In the genomic region with DNA sequence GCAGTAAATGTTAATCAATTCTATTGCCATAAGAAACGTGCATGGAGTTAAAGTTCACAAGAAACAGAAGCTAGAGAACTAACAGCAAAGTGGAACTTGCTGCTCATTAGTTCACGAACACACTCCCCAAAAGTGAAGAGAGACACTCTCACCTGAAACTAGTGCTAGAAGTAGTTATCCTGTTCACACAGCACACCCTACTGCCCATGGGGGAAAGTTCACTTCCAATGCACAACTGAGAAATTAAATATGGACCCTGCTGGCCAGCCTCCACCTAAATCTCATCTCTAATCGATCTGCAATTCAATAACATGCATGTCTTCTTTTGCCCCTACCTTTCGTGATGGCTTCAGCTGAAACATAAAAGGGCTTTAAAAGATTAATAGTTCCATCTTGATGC, we compare ENCODE assay signal across 8 cellular contexts. TPM values are rescaled to one million over a fixed set of nuclear protein-coding genes. Genes with fewer than 3 reads are reported as not detected.
DNase-seq lines count a peak whose midpoint lies in the region; ATAC-seq and TF ChIP-seq lines count a peak whose summit lies in the region.

No MANE protein-coding gene starts in this region.

- TF ChIP-seq CTCF in CD14-positive monocyte (IDR thresholded peaks at IDR 0.05), result peak; percentile 31
- peak; percentile 26 for TF ChIP-seq CTCF in parathyroid adenoma (IDR thresholded peaks at IDR 0.05)

- no peak for DNase-seq in CD14-positive monocyte (ENCODE audit: low spot score)
- DNase-seq in activated CD4-positive, CD25-positive, alpha-beta regulatory T cell treated with anti-CD3 and anti-CD28 coated beads, Interleukin-2, amount 50 U/mL, for 72 hours, result no peak
- no peak for DNase-seq in effector memory CD4-positive, alpha-beta T cell

- H3K79me2 ChIP-seq in parathyroid adenoma, result no peaks in the 10 kb centered on the region

- no peaks in the 10 kb centered on the region for H3K9me3 ChIP-seq in parathyroid adenoma (ENCODE audit: control insufficient read depth, low read length)
- no peaks in the 10 kb centered on the region for H3K9me3 ChIP-seq in effector memory CD4-positive, alpha-beta T cell (ENCODE audit: control insufficient read depth, low read length)

- H3K9ac ChIP-seq in parathyroid adenoma, result no peak overlapping the region

- no peaks in the 10 kb centered on the region for H3K9me3 Mint-ChIP-seq in CD14-positive monocyte

- no peaks in the 10 kb centered on the region for H3K27me3 ChIP-seq in parathyroid adenoma (ENCODE audit: control insufficient read depth, insufficient read depth, low read length)
- no peaks in the 10 kb centered on the region for H3K27me3 ChIP-seq in effector memory CD4-positive, alpha-beta T cell (replicated peaks; ENCODE audit: control insufficient read depth, insufficient read depth, low read length, poor library complexity, severe bottlenecking)

- H3K4me1 ChIP-seq in parathyroid adenoma, result no peaks in the 10 kb centered on the region
- H3K4me1 ChIP-seq in effector memory CD4-positive, alpha-beta T cell (ENCODE audit: control insufficient read depth, insufficient read depth, low read length, poor library complexity, severe bottlenecking), result no peaks in the 10 kb centered on the region

- H3K27ac ChIP-seq in parathyroid adenoma, result no peak overlapping the region
- H3K27ac ChIP-seq in effector memory CD4-positive, alpha-beta T cell (ENCODE audit: insufficient read depth, low read length, poor library complexity, severe bottlenecking), result no peak overlapping the region

- H3K4me1 Mint-ChIP-seq in CD14-positive monocyte, result peaks cover 9% of the 10 kb centered on the region

- H3K4me3 ChIP-seq in parathyroid adenoma (ENCODE audit: low read depth, low read length), result no peak overlapping the region
- H3K4me3 ChIP-seq in effector memory CD4-positive, alpha-beta T cell (ENCODE audit: insufficient read depth, low read depth, low read length, poor library complexity, severe bottlenecking), result no peak overlapping the region

- no peak overlapping the region for H3K27ac Mint-ChIP-seq in CD14-positive monocyte

- no peak overlapping the region for H3K4me2 ChIP-seq in parathyroid adenoma (ENCODE audit: low read length)

- peaks cover 0 to 2% (median 0%) of the 10 kb centered on the region in 3 donors for H3K27me3 Mint-ChIP-seq in CD14-positive monocyte (ENCODE audit: low read depth in 3 of 3)

- no peak overlapping the region for H3K4me3 Mint-ChIP-seq in CD14-positive monocyte

- H3K36me3 Mint-ChIP-seq in CD14-positive monocyte, result peaks cover under 1 to 3% of the 10 kb centered on the region in 2 donors

- H3K36me3 ChIP-seq in parathyroid adenoma (ENCODE audit: control insufficient read depth, insufficient read depth, low read length), result no peaks in the 10 kb centered on the region
- H3K36me3 ChIP-seq in effector memory CD4-positive, alpha-beta T cell (ENCODE audit: control insufficient read depth, insufficient read depth, low read length), result no peaks in the 10 kb centered on the region

- no peak overlapping the region for H2AFZ ChIP-seq in parathyroid adenoma

- ATAC-seq in GM18868 (IDR thresholded peaks at IDR 0.05; ENCODE audit: unreplicated experiment) (peak; percentile 92), HG03108 (IDR thresholded peaks at IDR 0.05; ENCODE audit: unreplicated experiment) (peak; percentile 52), SK-N-SH treated with all-trans-retinoic acid at 6 μM for 48 hours (peak; percentile 84), esophagus mucosa (peak; percentile 69)

- intact Hi-C loops in CD14-positive monocyte (cut with micrococcal nuclease), result no loop called here

TF ChIP-seq in SK-N-SH treated with all-trans-retinoic acid at 6 μM for 48 hours, 23 proteins besides CTCF, POLR2A, EP300 and RAD21:
- TF ChIP-seq, protein P1, sequence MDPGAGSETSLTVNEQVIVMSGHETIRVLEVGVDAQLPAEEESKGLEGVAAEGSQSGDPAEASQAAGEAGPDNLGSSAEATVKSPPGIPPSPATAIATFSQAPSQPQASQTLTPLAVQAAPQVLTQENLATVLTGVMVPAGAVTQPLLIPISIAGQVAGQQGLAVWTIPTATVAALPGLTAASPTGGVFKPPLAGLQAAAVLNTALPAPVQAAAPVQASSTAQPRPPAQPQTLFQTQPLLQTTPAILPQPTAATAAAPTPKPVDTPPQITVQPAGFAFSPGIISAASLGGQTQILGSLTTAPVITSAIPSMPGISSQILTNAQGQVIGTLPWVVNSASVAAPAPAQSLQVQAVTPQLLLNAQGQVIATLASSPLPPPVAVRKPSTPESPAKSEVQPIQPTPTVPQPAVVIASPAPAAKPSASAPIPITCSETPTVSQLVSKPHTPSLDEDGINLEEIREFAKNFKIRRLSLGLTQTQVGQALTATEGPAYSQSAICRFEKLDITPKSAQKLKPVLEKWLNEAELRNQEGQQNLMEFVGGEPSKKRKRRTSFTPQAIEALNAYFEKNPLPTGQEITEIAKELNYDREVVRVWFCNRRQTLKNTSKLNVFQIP (CRISPR knock-in tag; IDR thresholded peaks at IDR 0.05; ENCODE audit: borderline replicate concordance, low read depth), result no peak
- TF ChIP-seq OSR1 (CRISPR knock-in tag; IDR thresholded peaks at IDR 0.05) (no peak), ZFP30 (CRISPR knock-in tag; IDR thresholded peaks at IDR 0.05) (no peak), ZNF8 (CRISPR knock-in tag; IDR thresholded peaks at IDR 0.05) (no peak), ISL1 (CRISPR knock-in tag; IDR thresholded peaks at IDR 0.05) (no peak), SNAI2 (CRISPR knock-in tag; IDR thresholded peaks at IDR 0.05) (no peak), ZC3H10 (CRISPR knock-in tag; IDR thresholded peaks at IDR 0.05) (no peak), PPARA (CRISPR knock-in tag; IDR thresholded peaks at IDR 0.05; ENCODE audit: borderline replicate concordance) (no peak), TOX (CRISPR knock-in tag; IDR thresholded peaks at IDR 0.05; ENCODE audit: borderline replicate concordance) (no peak), TCF4 (CRISPR knock-in tag; IDR thresholded peaks at IDR 0.05; ENCODE audit: borderline replicate concordance) (no peak), GLIS3 (CRISPR knock-in tag; IDR thresholded peaks at IDR 0.05) (no peak)
- TF ChIP-seq, protein P2, sequence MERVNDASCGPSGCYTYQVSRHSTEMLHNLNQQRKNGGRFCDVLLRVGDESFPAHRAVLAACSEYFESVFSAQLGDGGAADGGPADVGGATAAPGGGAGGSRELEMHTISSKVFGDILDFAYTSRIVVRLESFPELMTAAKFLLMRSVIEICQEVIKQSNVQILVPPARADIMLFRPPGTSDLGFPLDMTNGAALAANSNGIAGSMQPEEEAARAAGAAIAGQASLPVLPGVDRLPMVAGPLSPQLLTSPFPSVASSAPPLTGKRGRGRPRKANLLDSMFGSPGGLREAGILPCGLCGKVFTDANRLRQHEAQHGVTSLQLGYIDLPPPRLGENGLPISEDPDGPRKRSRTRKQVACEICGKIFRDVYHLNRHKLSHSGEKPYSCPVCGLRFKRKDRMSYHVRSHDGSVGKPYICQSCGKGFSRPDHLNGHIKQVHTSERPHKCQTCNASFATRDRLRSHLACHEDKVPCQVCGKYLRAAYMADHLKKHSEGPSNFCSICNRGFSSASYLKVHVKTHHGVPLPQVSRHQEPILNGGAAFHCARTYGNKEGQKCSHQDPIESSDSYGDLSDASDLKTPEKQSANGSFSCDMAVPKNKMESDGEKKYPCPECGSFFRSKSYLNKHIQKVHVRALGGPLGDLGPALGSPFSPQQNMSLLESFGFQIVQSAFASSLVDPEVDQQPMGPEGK (CRISPR knock-in tag; IDR thresholded peaks at IDR 0.05; ENCODE audit: borderline replicate concordance), result no peak
TF ChIP-seq in SK-N-SH treated with all-trans-retinoic acid at 6 μM for 48 hours: peak in this region for 0.

RNA-seq across cellular contexts. Expression of gene FRMD4B, which starts 39.4 kb away (rescaled TPM):
- 10 to 100 TPM; 19.6 to 21.0 TPM for polyA plus RNA-seq in CD14-positive monocyte
- 35.1 TPM for total RNA-seq in esophagus mucosa
